ENCODE assay signal across 8 cellular contexts in genomic region chr3:51391566-51392300, GRCh38. TPM values are rescaled to one million over a fixed set of nuclear protein-coding genes. Genes with fewer than 3 reads are reported as not detected.
DNase-seq lines count a peak whose midpoint lies in the region; ATAC-seq and TF ChIP-seq lines count a peak whose summit lies in the region.

No MANE protein-coding gene starts in this region.

- peaks cover 61% of the 10 kb centered on the region for H3K79me2 ChIP-seq in fibroblast of lung (ENCODE audit: control insufficient read depth, insufficient read depth, low read length)

- peaks cover 21% of the 10 kb centered on the region for H3K4me1 ChIP-seq in fibroblast of lung (ENCODE audit: control insufficient read depth, extremely low read depth, insufficient read depth, low read length)

- TF ChIP-seq EP300 in Ishikawa (IDR thresholded peaks at IDR 0.05; ENCODE audit: borderline replicate concordance) = no peak

- intact Hi-C loops in CD4-positive, alpha-beta T cell (cut with DNase I, micrococcal nuclease) = loop anchor here (1.0 to 10.0 kb wide), 7 partner anchors 43 to 1039 kb away; partner anchors contain the start of genes CYB561D2 (in 1 of the 2), NPRL2 (in 1 of the 2), POC1A (in 1 of the 2) and RAD54L2 (in 1 of the 2)

- H3K4me2 ChIP-seq in fibroblast of lung (ENCODE audit: extremely low read depth, insufficient read depth, low read length) = peak overlapping the region; percentile 53

- peak; percentile 33 to 54 (median 46) for DNase-seq in CD4-positive, alpha-beta T cell
- peak; percentile 52 to 65 for DNase-seq in activated T-cell treated with anti-CD3 and anti-CD28 coated beads, Interleukin-2, amount 50 U/mL, for 48 hours
- peak; percentile 33 to 54 for DNase-seq in fibroblast of lung (ENCODE audit: low read depth in 2 of 2)
- DNase-seq in NCI-H1105 (lab: John Stamatoyannopoulos, UW) = no peak
- DNase-seq in NOMO-1 treated with dmso at 0.1 percent for 144 hours (lab: John Stamatoyannopoulos, UW; ENCODE audit: unreplicated experiment) = no peak

- no peak for TF ChIP-seq CTCF in CD4-positive, alpha-beta T cell (IDR thresholded peaks at IDR 0.05)
- no peak for TF ChIP-seq CTCF in fibroblast of lung (conservative IDR thresholded peaks at IDR 0.05 in 1 of 2, IDR thresholded peaks at IDR 0.05 in 1 of 2; ENCODE audit: low read depth in 1 of 2, low read length in 2 of 2)
- TF ChIP-seq CTCF in nephron (IDR thresholded peaks at IDR 0.05; ENCODE audit: unreplicated experiment in 3 of 3) = no peak

- H3K9ac ChIP-seq in fibroblast of lung (ENCODE audit: insufficient read depth, low read length) = peak overlapping the region; percentile 95

- H3K4me3 ChIP-seq in fibroblast of lung (replicated peaks in 1 of 4; ENCODE audit: control extremely low read depth in 1 of 4, insufficient read depth in 1 of 4, low read depth in 3 of 4, low read length in 4 of 4) = peak overlapping the region; percentile 51 to 75 (median 72)

- no peak for TF ChIP-seq RAD21 in Ishikawa (IDR thresholded peaks at IDR 0.05; ENCODE audit: low read depth)

- POLR2A ChIA-PET in CD4-positive, alpha-beta T cell (lab: Charles Lee) = interaction anchor here (0.9 to 3.3 kb wide), 3 partner anchors 108 to 823 kb away, joined by 4 to 17 read pairs (median 7); partner anchors contain the start of genes DCAF1, HEMK1 and MAPKAPK3

- H3K4me1 Mint-ChIP-seq in CD4-positive, alpha-beta T cell (ENCODE audit: low read depth) = peaks cover 69% of the 10 kb centered on the region
- peaks cover 55% of the 10 kb centered on the region for H3K4me1 Mint-ChIP-seq in nephron

- no peaks in the 10 kb centered on the region for H3K9me3 ChIP-seq in CD4-positive, alpha-beta T cell (ENCODE audit: control insufficient read depth, low read length)
- H3K9me3 ChIP-seq in fibroblast of lung (ENCODE audit: control insufficient read depth, insufficient read depth, low read depth, low read length) = no peaks in the 10 kb centered on the region

- H3K4me3 Mint-ChIP-seq in CD4-positive, alpha-beta T cell = peak overlapping the region; percentile 86
- peak overlapping the region; percentile 85 to 87 (median 85) for H3K4me3 Mint-ChIP-seq in nephron

- no peaks in the 10 kb centered on the region for H3K27me3 Mint-ChIP-seq in CD4-positive, alpha-beta T cell
- H3K27me3 Mint-ChIP-seq in nephron (ENCODE audit: low read depth) = no peaks in the 10 kb centered on the region

- H4K20me1 ChIP-seq in fibroblast of lung (ENCODE audit: control insufficient read depth, extremely low read depth, insufficient read depth, low read length) = peaks cover 1% of the 10 kb centered on the region

- H3K27ac Mint-ChIP-seq in CD4-positive, alpha-beta T cell = peak overlapping the region; percentile 85
- peak overlapping the region in 2 of 3 experiments; percentile 72 to 79 for H3K27ac Mint-ChIP-seq in nephron

- peaks cover 68% of the 10 kb centered on the region for H3K36me3 Mint-ChIP-seq in CD4-positive, alpha-beta T cell (ENCODE audit: low read depth)
- peaks cover 60% of the 10 kb centered on the region for H3K36me3 Mint-ChIP-seq in nephron (ENCODE audit: low read depth)

- no peaks in the 10 kb centered on the region for H3K9me3 Mint-ChIP-seq in CD4-positive, alpha-beta T cell
- no peaks in the 10 kb centered on the region for H3K9me3 Mint-ChIP-seq in nephron

- H2AFZ ChIP-seq in fibroblast of lung (ENCODE audit: low read length) = no peak overlapping the region

- peak overlapping the region; percentile 70 for H3K27ac ChIP-seq in CD4-positive, alpha-beta T cell (ENCODE audit: low read depth, low read length)
- H3K27ac ChIP-seq in fibroblast of lung (ENCODE audit: insufficient read depth, low read length) = peak overlapping the region; percentile 87

- CTCF ChIA-PET in CD4-positive, alpha-beta T cell (lab: Charles Lee) = interaction anchor here (0.5 kb wide), 1 partner anchor 1039 kb away, joined by 3 read pairs; no protein-coding TSS in a partner anchor

- peaks cover 35% of the 10 kb centered on the region for H3K36me3 ChIP-seq in fibroblast of lung (ENCODE audit: control insufficient read depth, insufficient read depth, low read length)

- H3K27me3 ChIP-seq in CD4-positive, alpha-beta T cell (ENCODE audit: control insufficient read depth, insufficient read depth, low read length) = no peaks in the 10 kb centered on the region
- no peaks in the 10 kb centered on the region for H3K27me3 ChIP-seq in fibroblast of lung (ENCODE audit: control insufficient read depth, insufficient read depth, low read length)

- peak; percentile 43 for ATAC-seq in CD4-positive, alpha-beta T cell (ENCODE audit: poor library complexity)
- ATAC-seq in GM21423 (IDR thresholded peaks at IDR 0.05; ENCODE audit: unreplicated experiment) = peak; percentile 9

TF ChIP-seq in Ishikawa, 13 proteins besides CTCF, POLR2A, EP300 and RAD21:
- TF ChIP-seq TAF1 (IDR thresholded peaks at IDR 0.05; ENCODE audit: low read depth) (no peak), CEBPB (IDR thresholded peaks at IDR 0.05) (no peak), CREB1 (IDR thresholded peaks at IDR 0.05; ENCODE audit: low read depth) (no peak)
- TF ChIP-seq, protein P1, sequence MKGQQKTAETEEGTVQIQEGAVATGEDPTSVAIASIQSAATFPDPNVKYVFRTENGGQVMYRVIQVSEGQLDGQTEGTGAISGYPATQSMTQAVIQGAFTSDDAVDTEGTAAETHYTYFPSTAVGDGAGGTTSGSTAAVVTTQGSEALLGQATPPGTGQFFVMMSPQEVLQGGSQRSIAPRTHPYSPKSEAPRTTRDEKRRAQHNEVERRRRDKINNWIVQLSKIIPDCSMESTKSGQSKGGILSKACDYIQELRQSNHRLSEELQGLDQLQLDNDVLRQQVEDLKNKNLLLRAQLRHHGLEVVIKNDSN (IDR thresholded peaks at IDR 0.05) = no peak
- TF ChIP-seq, protein P2, sequence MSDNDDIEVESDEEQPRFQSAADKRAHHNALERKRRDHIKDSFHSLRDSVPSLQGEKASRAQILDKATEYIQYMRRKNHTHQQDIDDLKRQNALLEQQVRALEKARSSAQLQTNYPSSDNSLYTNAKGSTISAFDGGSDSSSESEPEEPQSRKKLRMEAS (IDR thresholded peaks at IDR 0.05) = peak; percentile 81; the same call in 1 of the 2 replicates

RNA-seq across cellular contexts. Expression of gene RBM15B, which starts 0.6 kb away (rescaled TPM):
- total RNA-seq in CD4-positive, alpha-beta T cell = 10 to 100 TPM; 29.1 to 29.2 TPM
- 29.9 and 35.7 TPM in 2 replicates for total RNA-seq in fibroblast of lung
- 14.7 and 19.9 TPM in 2 replicates for polyA plus RNA-seq in fibroblast of lung
- polyA plus RNA-seq in fibroblast of lung (2012) = 20.8 and 25.5 TPM in 2 replicates
- 32.0 and 44.4 TPM in 2 replicates for polyA minus RNA-seq in fibroblast of lung (ENCODE audit: low replicate concordance)

RNA-seq across cellular contexts. Expression of gene MANF, which starts 6.6 kb away (rescaled TPM):
- 10 to 100 TPM; 26.4 to 30.2 TPM for total RNA-seq in CD4-positive, alpha-beta T cell
- total RNA-seq in fibroblast of lung = 55.3 and 60.1 TPM in 2 replicates
- 132 and 133 TPM in 2 replicates for polyA plus RNA-seq in fibroblast of lung
- polyA plus RNA-seq in fibroblast of lung (2012) = 129 and 154 TPM in 2 replicates
- 2.9 and 4.3 TPM in 2 replicates for polyA minus RNA-seq in fibroblast of lung (ENCODE audit: low replicate concordance)

Comparison
In these comparisons a context has a peak if more than half of its experiments do, and no peak if none do; other contexts are left out.
1. DNase-seq: peak in CD4-positive, alpha-beta T cell (10 of 10), activated T-cell treated with anti-CD3 and anti-CD28 coated beads, Interleukin-2, amount 50 U/mL, for 48 hours (2 of 2) and fibroblast of lung (2 of 2); none in NCI-H1105 (single experiment) and NOMO-1 treated with dmso at 0.1 percent for 144 hours (single experiment).